17 cellular contexts compared by ENCODE assay signal in the genomic region with DNA sequence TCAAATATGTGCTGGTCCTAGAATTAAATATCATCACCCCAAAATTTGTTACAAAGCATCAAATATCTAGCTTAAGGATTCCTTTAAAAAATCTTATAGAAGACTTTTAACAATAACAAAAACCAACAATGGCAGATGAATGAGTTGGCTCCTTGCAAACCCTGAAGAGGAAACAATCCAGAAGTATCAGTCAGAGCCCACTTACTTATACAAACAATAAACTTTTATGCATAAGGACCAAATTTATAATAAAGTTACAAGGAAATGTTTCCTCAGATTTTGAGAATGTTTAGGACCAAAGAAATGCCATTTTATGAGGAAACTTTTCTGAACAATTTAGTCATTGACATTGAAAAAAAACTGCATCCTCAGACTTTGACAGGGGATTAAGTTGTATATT. TPM values are rescaled to one million over a fixed set of nuclear protein-coding genes. Genes with fewer than 3 reads are reported as not detected.
DNase-seq lines count a peak whose midpoint lies in the region; ATAC-seq and TF ChIP-seq lines count a peak whose summit lies in the region.
"Had no signal": no experiment of that assay in that cellular context is flagged by ENCODE, and none has a peak within 500 bp of the region (broad histone marks: within the 10 kb centered on the region; RNA-seq: fewer than 3 reads in every experiment).

No MANE protein-coding gene starts in this region.

- peaks cover 5% of the 10 kb centered on the region for H3K27me3 ChIP-seq in adipocyte (replicated peaks; ENCODE audit: control insufficient read depth, insufficient read depth, low read length)

- no peaks in the 10 kb centered on the region for H3K4me1 ChIP-seq in adipocyte (ENCODE audit: control insufficient read depth, insufficient read depth, low read length)
- H3K4me1 ChIP-seq: Caco-2, HAP-1 had no signal

- no peak overlapping the region for H3K4me3 ChIP-seq in adipocyte (ENCODE audit: low read length)
- H3K4me3 ChIP-seq in fibroblast of the aortic adventitia (ENCODE audit: low read depth, low read length): no peak overlapping the region
- H3K4me3 ChIP-seq: HAP-1 had no signal

- H3K36me3 ChIP-seq in adipocyte (ENCODE audit: control insufficient read depth, insufficient read depth, low read length, severe bottlenecking): no peaks in the 10 kb centered on the region
- H3K36me3 ChIP-seq: HAP-1 had no signal

- TF ChIP-seq CTCF in C4-2B (conservative IDR thresholded peaks at IDR 0.05) (no peak), fibroblast of the aortic adventitia (IDR thresholded peaks at IDR 0.05; ENCODE audit: insufficient read depth, low read length) (no peak)

- ATAC-seq in left lobe of liver (no peak), HG02852 (IDR thresholded peaks at IDR 0.05; ENCODE audit: unreplicated experiment) (no peak), GM18858 (IDR thresholded peaks at IDR 0.05; ENCODE audit: unreplicated experiment) (no peak)
- ATAC-seq in activated CD4-positive, CD25-positive, alpha-beta regulatory T cell treated with anti-CD3 and anti-CD28 coated beads, Interleukin-2, amount 50 U/mL, for 24 hours: no peak
- ATAC-seq: CD8-positive, alpha-beta T cell had no signal

- H3K27ac ChIP-seq in C4-2B: peak overlapping the region; percentile 56

- H3K9me3 ChIP-seq in adipocyte (ENCODE audit: control insufficient read depth, low read length): no peaks in the 10 kb centered on the region
- H3K9me3 ChIP-seq: Caco-2, HAP-1 had no signal

- H3K9ac ChIP-seq in adipocyte (ENCODE audit: low read length): no peak overlapping the region

- DNase-seq in HCEC 1CT (peak; percentile 18), adipocyte (ENCODE audit: low read depth) (peak; percentile 10), fibroblast of the aortic adventitia (ENCODE audit: low read depth) (peak; percentile 33), left lobe of liver (ENCODE audit: low spot score) (no peak)
- DNase-seq: C1 segment of cervical spinal cord; Caco-2; CD4-positive, CD25-positive, alpha-beta regulatory T cell; CD8-positive, alpha-beta T cell; DMS153; DMS79; GOT3 had no signal

RNA-seq across cellular contexts. Expression of gene LPAR3, which starts 52.7 kb away (rescaled TPM):
- total RNA-seq in fibroblast of the aortic adventitia (ENCODE audit: low replicate concordance) (1.8 and 3.6 TPM in 2 replicates), left lobe of liver (0.08 TPM)
- total RNA-seq: A172, Caco-2 had no signal
